ENCODE assay signal across 34 cellular contexts in genomic region chr21:41410361-41410760, GRCh38. TPM values are rescaled to one million over a fixed set of nuclear protein-coding genes. Genes with fewer than 3 reads are reported as not detected.
"Had no signal": no experiment of that assay in that cellular context is flagged by ENCODE, and none has a peak within 500 bp of the region (broad histone marks: within the 10 kb centered on the region; RNA-seq: fewer than 3 reads in every experiment).

No MANE protein-coding gene starts in this region.

- H3K36me3 Mint-ChIP-seq: brain had no signal

- H3K4me2 ChIP-seq: hepatocyte had no signal

- FAIRE-seq: keratinocyte, small intestine, TTC549 had no signal

- H3K36me3 ChIP-seq: cardiac muscle cell, ovary, thoracic aorta had no signal

- H3K27ac ChIP-seq: cardiac muscle cell, coronary artery, dorsolateral prefrontal cortex, gastroesophageal sphincter, hepatocyte, ovary, sigmoid colon, thoracic aorta, upper lobe of left lung, vagina, VCaP had no signal

- H3K4me3 Mint-ChIP-seq: activated T-cell treated with anti-CD3 and anti-CD28 coated beads, Interleukin-2, amount 50 U/mL, for 24 hours; activated T-helper 17 cell treated with anti-CD3 and anti-CD28 coated beads, Interleukin-2, amount 50 U/mL, for 72 hours; brain; stimulated activated effector memory CD8-positive, alpha-beta T cell treated with anti-CD3 and anti-CD28 coated beads, Interleukin-12 subunit alpha, Interleukin-12 subunit beta, amount 100 ng/mL, for 72 hours; stimulated activated naive CD8-positive, alpha-beta T cell treated with anti-CD3 and anti-CD28 coated beads, Interleukin-15, Interleukin-2, amounts not matched to agents 100 ng/mL and 50 ng/mL, for 24 hours; T-helper 1 cell treated with Interleukin-12 subunit alpha and Interleukin-12 subunit beta and Interleukin-4 antibody, amounts not matched to agents 30 μg/mL and 1 μg/mL, for 36 hours had no signal

- H3K27me3 ChIP-seq: cardiac muscle cell, hepatocyte, ovary, sigmoid colon, upper lobe of left lung, vagina had no signal

- H3K27ac Mint-ChIP-seq: activated T-cell treated with anti-CD3 and anti-CD28 coated beads, Interleukin-2, amount 50 U/mL, for 24 hours; activated T-helper 17 cell treated with anti-CD3 and anti-CD28 coated beads, Interleukin-2, amount 50 U/mL, for 72 hours; brain; progenitor cell of endocrine pancreas; stimulated activated effector memory CD8-positive, alpha-beta T cell treated with anti-CD3 and anti-CD28 coated beads, Interleukin-12 subunit alpha, Interleukin-12 subunit beta, amount 100 ng/mL, for 72 hours; stimulated activated naive CD8-positive, alpha-beta T cell treated with anti-CD3 and anti-CD28 coated beads, Interleukin-15, Interleukin-2, amounts not matched to agents 100 ng/mL and 50 ng/mL, for 24 hours; T-helper 1 cell treated with Interleukin-12 subunit alpha and Interleukin-12 subunit beta and Interleukin-4 antibody, amounts not matched to agents 30 μg/mL and 1 μg/mL, for 36 hours had no signal

- H2AFZ ChIP-seq: hepatocyte had no signal

- H3K4me1 ChIP-seq: gastroesophageal sphincter, sigmoid colon, vagina had no signal

- H3K9me3 ChIP-seq: ovary, upper lobe of left lung, vagina had no signal

- DNase-seq: activated CD4-positive, alpha-beta T cell treated with anti-CD3 and anti-CD28 coated beads for 4 hours; activated CD4-positive, alpha-beta T cell treated with anti-CD3 and anti-CD28 coated beads, Interleukin-2, amount 50 U/mL, for 48 hours; activated CD8-positive, alpha-beta memory T cell treated with anti-CD3 and anti-CD28 coated beads, Interleukin-2, amount 50 U/mL, for 48 hours; activated T-cell treated with anti-CD3 and anti-CD28 coated beads, Interleukin-2, amount 50 U/mL, for 24 hours; amygdala; cerebellar nuclear complex; dorsolateral prefrontal cortex; effector memory CD4-positive, alpha-beta T cell; left cardiac atrium; mammary epithelial cell; naive B cell; ovary; sigmoid colon; stimulated activated CD4-positive, alpha-beta T cell treated with anti-CD3 and anti-CD28 coated beads, Interleukin-4, amount 100 ng/mL, for 24 hours; SW 1271; T-helper 9 cell; upper lobe of left lung had no signal

- H3K27me3 Mint-ChIP-seq: activated T-cell treated with anti-CD3 and anti-CD28 coated beads, Interleukin-2, amount 50 U/mL, for 24 hours; activated T-helper 17 cell treated with anti-CD3 and anti-CD28 coated beads, Interleukin-2, amount 50 U/mL, for 72 hours; naive B cell; stimulated activated naive CD8-positive, alpha-beta T cell treated with anti-CD3 and anti-CD28 coated beads, Interleukin-15, Interleukin-2, amounts not matched to agents 100 ng/mL and 50 ng/mL, for 24 hours had no signal

- H3K4me3 ChIP-seq: cardiac muscle cell, coronary artery, dorsolateral prefrontal cortex, gastroesophageal sphincter, hepatocyte, ovary, sigmoid colon, thoracic aorta, upper lobe of left lung, vagina had no signal

- ATAC-seq: activated T-helper 17 cell treated with anti-CD3 and anti-CD28 coated beads, Interleukin-2, amount 50 U/mL, for 72 hours; gastroesophageal sphincter; left cardiac atrium; stimulated activated effector memory CD8-positive, alpha-beta T cell treated with anti-CD3 and anti-CD28 coated beads, Interleukin-12 subunit alpha, Interleukin-12 subunit beta, amount 100 ng/mL, for 72 hours had no signal

- H3K79me2 ChIP-seq: hepatocyte had no signal

RNA-seq across cellular contexts. Expression of gene MX1, which starts 15.7 kb away (rescaled TPM):
- total RNA-seq: cardiac muscle cell had no signal
- polyA plus RNA-seq: cardiac muscle cell had no signal

RNA-seq across cellular contexts. Expression of gene MX2, which starts 48.5 kb away (rescaled TPM):
- total RNA-seq: mammary epithelial cell had no signal
- polyA plus RNA-seq: mammary epithelial cell, neural cell had no signal
